Comparison of ENCODE assay signal across 6 cellular contexts in the genomic region with DNA sequence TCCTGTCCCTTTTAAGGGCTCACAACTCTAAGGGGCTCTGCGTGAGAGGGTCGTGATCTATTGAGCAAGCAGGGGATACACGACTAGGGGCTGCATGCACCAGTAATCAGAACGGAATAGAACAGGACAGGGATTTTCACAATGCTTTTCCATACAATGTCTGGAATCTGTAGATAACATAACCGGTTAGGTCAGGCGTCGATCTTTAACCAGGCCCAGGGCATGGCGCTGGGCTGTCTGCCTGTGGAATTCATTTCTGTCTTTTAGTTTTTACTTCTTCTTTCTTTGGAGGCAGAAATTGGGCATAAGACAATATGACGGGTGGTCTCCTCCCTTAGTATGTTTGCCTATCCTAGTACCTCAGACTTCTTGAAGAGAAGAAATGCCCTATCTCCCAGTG.
DNase-seq lines count a peak whose midpoint lies in the region; TF ChIP-seq lines count a peak whose summit lies in the region.
"Not testable (repeated sequence)": the region's sequence is repeated elsewhere in the genome, so short reads cannot be mapped to it uniquely, and the experiment has no call there.

No MANE protein-coding gene starts in this region.

- H3K4me1 Mint-ChIP-seq in Caco-2 (ENCODE audit: low read depth, unreplicated experiment) (peaks cover 42% of the 10 kb centered on the region), mesothelial cell of epicardium (peaks cover 49% of the 10 kb centered on the region), nephron (peaks cover 50% of the 10 kb centered on the region), progenitor cell of endocrine pancreas (ENCODE audit: low read depth) (peaks cover 34% of the 10 kb centered on the region)

- peaks cover 42% of the 10 kb centered on the region for H3K4me1 ChIP-seq in Caco-2
- peaks cover 0 to 20% (median 5%) of the 10 kb centered on the region in 4 donors for H3K4me1 ChIP-seq in transverse colon

- not testable (repeated sequence) for H3K9me3 ChIP-seq in Caco-2, transverse colon

- H3K27ac Mint-ChIP-seq in Caco-2 (ENCODE audit: unreplicated experiment) (peak overlapping the region; percentile 94), mesothelial cell of epicardium (peak overlapping the region; percentile 61), nephron (peak overlapping the region; percentile 41 to 86 (median 47)), progenitor cell of endocrine pancreas (peak overlapping the region; percentile 53)

- not testable (repeated sequence) for TF ChIP-seq POLR2A in transverse colon (IDR thresholded peaks at IDR 0.05)

- POLR2A ChIA-PET in Caco-2 (lab: Charles Lee): not testable (repeated sequence)

- peaks cover 20% of the 10 kb centered on the region for H3K9me3 Mint-ChIP-seq in Caco-2 (ENCODE audit: unreplicated experiment)
- not testable (repeated sequence) for H3K9me3 Mint-ChIP-seq in mesothelial cell of epicardium; nephron; progenitor cell of endocrine pancreas (ENCODE audit: low read depth)

- 43 to 66% methylated on average over 2 to 9 of the region's 9 CpGs for WGBS in transverse colon (ENCODE audit: low coverage in 1 of 2), 2 donors

- H3K36me3 ChIP-seq in Caco-2 (ENCODE audit: control insufficient read depth, insufficient read depth, low read length); transverse colon: not testable (repeated sequence)

- CTCF ChIA-PET in Caco-2 (lab: Charles Lee): not testable (repeated sequence)

- not testable (repeated sequence) for H3K4me3 ChIP-seq in Caco-2 (ENCODE audit: low read depth, low read length); transverse colon

- not testable (repeated sequence) for H3K36me3 Mint-ChIP-seq in Caco-2 (ENCODE audit: insufficient read depth, unreplicated experiment); mesothelial cell of epicardium; nephron (ENCODE audit: low read depth); progenitor cell of endocrine pancreas (ENCODE audit: insufficient read depth)

- TF ChIP-seq EP300 in transverse colon (IDR thresholded peaks at IDR 0.05; ENCODE audit: low read depth): not testable (repeated sequence)

- in situ Hi-C loops in transverse colon (cut with MboI; ENCODE audit: low pct_ligation_motif_present in 1 of 4, low pct_unique_long_range_greater_than_20kb in 1 of 4, low sequenced_read_pairs in 3 of 4): loop anchor here in 3 of 4 donors (25.0 kb wide), 4 partner anchors 549 to 1999 kb away; no protein-coding TSS in a partner anchor

- not testable (repeated sequence) for H3K27me3 Mint-ChIP-seq in Caco-2 (ENCODE audit: insufficient read depth, unreplicated experiment); mesothelial cell of epicardium (ENCODE audit: low read depth); nephron (ENCODE audit: low read depth); progenitor cell of endocrine pancreas

- H3K27me3 ChIP-seq in Caco-2 (replicated peaks; ENCODE audit: control insufficient read depth, insufficient read depth, low read length); transverse colon: not testable (repeated sequence)

- intact Hi-C loops in Caco-2 (cut with micrococcal nuclease; ENCODE audit: unreplicated experiment): loop anchor here (2.0 to 5.0 kb wide), 2 partner anchors 404 to 1560 kb away; no protein-coding TSS in a partner anchor
- intact Hi-C loops in transverse colon (cut with DNase I; ENCODE audit: low total_unique reads): not testable (repeated sequence)

- H3K4me3 Mint-ChIP-seq in Caco-2 (ENCODE audit: unreplicated experiment): peak overlapping the region; percentile 68
- not testable (repeated sequence) for H3K4me3 Mint-ChIP-seq in mesothelial cell of epicardium; nephron; progenitor cell of endocrine pancreas (ENCODE audit: low read depth)

- BruUV-seq in Caco-2 (replicated peaks; lab: Mats Ljungman, UMichigan): not testable (repeated sequence)

- not testable (repeated sequence) for H3K27ac ChIP-seq in transverse colon

- not testable (repeated sequence) for TF ChIP-seq CTCF in Caco-2 (IDR thresholded peaks at IDR 0.05; ENCODE audit: insufficient read depth in 1 of 2, low read depth in 1 of 2, low read length in 1 of 2, severe bottlenecking in 1 of 2, unreplicated experiment in 1 of 2); mesothelial cell of epicardium (IDR thresholded peaks at IDR 0.05; ENCODE audit: unreplicated experiment); nephron (IDR thresholded peaks at IDR 0.05; ENCODE audit: unreplicated experiment in 3 of 3); progenitor cell of endocrine pancreas (IDR thresholded peaks at IDR 0.05; ENCODE audit: unreplicated experiment); transverse colon (IDR thresholded peaks at IDR 0.05)

- DNase-seq in Caco-2 (peak; percentile 56 to 58), ELF-1 (ENCODE audit: low read depth, low spot score) (peak; percentile 8), transverse colon (peak; percentile 12)
- not testable (repeated sequence) for DNase-seq in mesothelial cell of epicardium (ENCODE audit: low spot score in 2 of 2, unreplicated experiment in 2 of 2); progenitor cell of endocrine pancreas (ENCODE audit: low spot score, unreplicated experiment)
